ENCODE assay signal across 25 cellular contexts in the genomic region with DNA sequence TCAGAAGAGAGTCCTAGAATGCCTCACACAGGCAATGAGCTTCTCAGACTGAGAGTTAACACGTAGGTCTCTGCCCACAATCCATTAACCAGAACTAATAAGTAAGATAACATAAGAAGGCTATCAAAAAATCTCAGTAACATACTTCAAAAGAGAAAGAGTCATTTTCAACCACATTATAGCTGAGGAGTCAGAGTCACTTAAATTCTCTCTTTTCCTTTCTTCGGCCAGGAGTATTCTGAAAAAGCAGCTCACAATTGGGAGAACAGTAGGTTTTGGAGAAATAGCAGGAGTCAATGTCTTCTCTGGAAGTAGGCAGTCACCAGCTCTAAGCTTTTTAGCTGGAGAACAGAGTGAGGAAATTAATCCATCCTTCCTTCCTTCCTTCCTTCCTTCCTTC.
"Had no signal": no experiment of that assay in that cellular context is flagged by ENCODE, and none has a peak within 500 bp of the region (broad histone marks: within the 10 kb centered on the region; RNA-seq: fewer than 3 reads in every experiment).

No MANE protein-coding gene starts in this region.

- H3K9me3 ChIP-seq: colonic mucosa, gastrocnemius medialis had no signal

- DNase-seq: colonic mucosa; cortex of kidney; dermis blood vessel endothelial cell; dorsolateral prefrontal cortex; effector CD4-positive, alpha-beta T cell; effector CD8-positive, alpha-beta T cell; effector memory CD4-positive, alpha-beta T cell; effector memory CD8-positive, alpha-beta T cell; endodermal cell; erythroblast; esophagus squamous epithelium; foreskin fibroblast; foreskin keratinocyte; foreskin melanocyte; gastrocnemius medialis; glutamatergic neuron; head of caudate nucleus; heart left ventricle; heart right ventricle had no signal

- H3K4me1 ChIP-seq: colonic mucosa, esophagus muscularis mucosa, esophagus squamous epithelium, foreskin keratinocyte, gastrocnemius medialis, gastroesophageal sphincter, heart left ventricle, heart right ventricle had no signal

- H3K4me3 ChIP-seq: colonic mucosa, coronary artery, dorsolateral prefrontal cortex, esophagus muscularis mucosa, esophagus squamous epithelium, gastrocnemius medialis, gastroesophageal sphincter, heart left ventricle, heart right ventricle, hepatocyte had no signal

- H3K27ac ChIP-seq: colonic mucosa, coronary artery, dorsolateral prefrontal cortex, epithelial cell of prostate, esophagus muscularis mucosa, esophagus squamous epithelium, foreskin keratinocyte, gastrocnemius medialis, gastroesophageal sphincter, heart left ventricle, heart right ventricle, hepatocyte had no signal

- H3K27me3 ChIP-seq: colonic mucosa, dorsolateral prefrontal cortex, esophagus muscularis mucosa, esophagus squamous epithelium, foreskin keratinocyte, gastrocnemius medialis, gastroesophageal sphincter, heart left ventricle, heart right ventricle, hepatocyte had no signal

- ATAC-seq: effector memory CD8-positive, alpha-beta T cell; esophagus mucosa; foreskin keratinocyte; gastrocnemius medialis; gastroesophageal sphincter; heart left ventricle; heart right ventricle had no signal

- H3K36me3 ChIP-seq: colonic mucosa, esophagus muscularis mucosa, esophagus squamous epithelium, gastrocnemius medialis, gastroesophageal sphincter, heart left ventricle, heart right ventricle had no signal
